In the genomic region with DNA sequence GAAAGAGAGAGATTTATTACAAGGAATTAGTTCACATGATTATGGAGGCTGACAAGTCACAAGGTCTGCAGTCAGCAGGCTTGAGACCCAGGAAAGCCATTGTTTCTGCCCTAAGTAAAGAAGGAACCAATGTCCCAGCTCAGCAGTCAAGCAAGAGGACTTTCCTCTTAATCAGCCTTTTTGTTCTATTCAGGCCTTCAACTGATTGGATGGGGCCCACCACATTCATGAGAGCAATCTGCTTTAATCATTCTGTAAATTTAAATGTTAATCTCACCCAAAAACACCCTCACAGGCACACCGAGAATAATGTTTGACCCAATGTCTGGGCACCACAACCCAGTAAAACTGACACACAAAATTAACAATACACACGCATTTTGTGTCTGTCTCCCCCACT, we compare ENCODE assay signal across 8 cellular contexts.
"Had no signal": no experiment of that assay in that cellular context is flagged by ENCODE, and none has a peak within 500 bp of the region (broad histone marks: within the 10 kb centered on the region; RNA-seq: fewer than 3 reads in every experiment).

No MANE protein-coding gene starts in this region.

- H3K4me3 ChIP-seq: GM23248, HAP-1 had no signal

- DNase-seq: GM23248, GOT3, H7, IMR-90, KBM-7 had no signal

- H3K36me3 ChIP-seq: HAP-1 had no signal

- H3K9ac ChIP-seq: GM23248 had no signal

- H3K27ac ChIP-seq: GM23248 had no signal

- FAIRE-seq: HTR-8/SVneo had no signal

- ATAC-seq: HCT116 had no signal

- H3K9me3 ChIP-seq: HAP-1 had no signal

- H2AFZ ChIP-seq: GM23248 had no signal

- H3K4me1 ChIP-seq: HAP-1 had no signal
